ENCODE assay signal across 8 cellular contexts in genomic region chr2:201117735-201118094, GRCh38. TPM values are rescaled to one million over a fixed set of nuclear protein-coding genes. Genes with fewer than 3 reads are reported as not detected.
DNase-seq lines count a peak whose midpoint lies in the region; ATAC-seq and TF ChIP-seq lines count a peak whose summit lies in the region.
"Not testable (repeated sequence)": the region's sequence is repeated elsewhere in the genome, so short reads cannot be mapped to it uniquely, and the experiment has no call there.

No MANE protein-coding gene starts in this region.

- H3K4me1 Mint-ChIP-seq in HFFc6 (ENCODE audit: low read depth) (peaks cover 66% of the 10 kb centered on the region), nephron (peaks cover 10% of the 10 kb centered on the region)
- H3K4me1 Mint-ChIP-seq in stimulated activated naive CD8-positive, alpha-beta T cell treated with anti-CD3 and anti-CD28 coated beads, Interleukin-15, Interleukin-2, amounts not matched to agents 100 ng/mL and 50 ng/mL, for 24 hours (ENCODE audit: low read depth): peaks cover 56% of the 10 kb centered on the region

- not testable (repeated sequence) for H3K27me3 ChIP-seq in colonic mucosa; right cardiac atrium (ENCODE audit: control insufficient read depth, insufficient read depth)

- not testable (repeated sequence) for H3K36me3 ChIP-seq in colonic mucosa

- H3K4me1 ChIP-seq in colonic mucosa; right cardiac atrium (ENCODE audit: control insufficient read depth, insufficient read depth, low read length): not testable (repeated sequence)

- peaks cover 44% of the 10 kb centered on the region for H3K36me3 Mint-ChIP-seq in HFFc6 (ENCODE audit: low read depth)
- not testable (repeated sequence) for H3K36me3 Mint-ChIP-seq in nephron (ENCODE audit: low read depth)
- peaks cover 27% of the 10 kb centered on the region for H3K36me3 Mint-ChIP-seq in stimulated activated naive CD8-positive, alpha-beta T cell treated with anti-CD3 and anti-CD28 coated beads, Interleukin-15, Interleukin-2, amounts not matched to agents 100 ng/mL and 50 ng/mL, for 24 hours (ENCODE audit: low read depth)

- H3K4me3 ChIP-seq in AG09309 (ENCODE audit: control insufficient read depth, low read depth, low read length) (peak overlapping the region; percentile 82), colonic mucosa (peak overlapping the region; percentile 93), right cardiac atrium (ENCODE audit: low read length) (peak overlapping the region; percentile 77)

- H3K9ac ChIP-seq in colonic mucosa (ENCODE audit: low read depth in 2 of 2, low read length in 2 of 2): peak overlapping the region; percentile 95 to 99

- peak overlapping the region; percentile 94 for H3K4me3 Mint-ChIP-seq in HFFc6
- peak overlapping the region; percentile 89 to 96 (median 93) for H3K4me3 Mint-ChIP-seq in nephron
- peak overlapping the region; percentile 99 for H3K4me3 Mint-ChIP-seq in stimulated activated naive CD8-positive, alpha-beta T cell treated with anti-CD3 and anti-CD28 coated beads, Interleukin-15, Interleukin-2, amounts not matched to agents 100 ng/mL and 50 ng/mL, for 24 hours

- not testable (repeated sequence) for ATAC-seq in right cardiac atrium

- intact Hi-C loops in colonic mucosa (cut with DNase I): loop anchor here (5.0 kb wide), 2 partner anchors 35 to 45 kb away; partner anchors contain the start of genes HYCC2 and NDUFB3
- intact Hi-C loops in right cardiac atrium (cut with DNase I): loop anchor here in 3 of 4 donors (5.0 kb wide), 2 partner anchors 35 to 40 kb away; no protein-coding TSS in a partner anchor

- 14% methylated on average over 13 of the region's 13 CpGs for WGBS in right cardiac atrium

- not testable (repeated sequence) for DNase-seq in AG09309 (ENCODE audit: low read depth); HFFc6; colonic mucosa
- DNase-seq in T follicular helper cell (ENCODE audit: low read depth) (peak; percentile 38), right cardiac atrium (peak in 2 of 3 donors; percentile 61 to 62)
- peak; percentile 74 for DNase-seq in activated effector memory CD4-positive, alpha-beta T cell treated with anti-CD3 and anti-CD28 coated beads, Interleukin-2, amount 50 U/mL, for 16 hours

- not testable (repeated sequence) for H3K27me3 Mint-ChIP-seq in HFFc6 (ENCODE audit: insufficient read depth); nephron (ENCODE audit: low read depth); stimulated activated naive CD8-positive, alpha-beta T cell treated with anti-CD3 and anti-CD28 coated beads, Interleukin-15, Interleukin-2, amounts not matched to agents 100 ng/mL and 50 ng/mL, for 24 hours

- H3K9me3 ChIP-seq in colonic mucosa; right cardiac atrium (ENCODE audit: control insufficient read depth, low read length): not testable (repeated sequence)

- peak overlapping the region; percentile 93 for H3K27ac Mint-ChIP-seq in HFFc6
- H3K27ac Mint-ChIP-seq in nephron: peak overlapping the region; percentile 94 to 97 (median 94)
- H3K27ac Mint-ChIP-seq in stimulated activated naive CD8-positive, alpha-beta T cell treated with anti-CD3 and anti-CD28 coated beads, Interleukin-15, Interleukin-2, amounts not matched to agents 100 ng/mL and 50 ng/mL, for 24 hours: peak overlapping the region; percentile 99

- not testable (repeated sequence) for TF ChIP-seq CTCF in AG09309 (IDR thresholded peaks at IDR 0.05; ENCODE audit: control insufficient read depth, insufficient read depth, low read depth, low read length, missing control alignments); HFFc6 (IDR thresholded peaks at IDR 0.05); colonic mucosa (IDR thresholded peaks at IDR 0.05); nephron (IDR thresholded peaks at IDR 0.05; ENCODE audit: unreplicated experiment in 3 of 3)

- not testable (repeated sequence) for H3K9me3 Mint-ChIP-seq in HFFc6; nephron; stimulated activated naive CD8-positive, alpha-beta T cell treated with anti-CD3 and anti-CD28 coated beads, Interleukin-15, Interleukin-2, amounts not matched to agents 100 ng/mL and 50 ng/mL, for 24 hours

- peak overlapping the region; percentile 100 for H3K27ac ChIP-seq in colonic mucosa
- peak overlapping the region; percentile 97 for H3K27ac ChIP-seq in right cardiac atrium (ENCODE audit: low read length)

RNA-seq across cellular contexts. Expression of gene CFLAR, which starts 1.8 kb away (rescaled TPM):
- 10 to 100 TPM; 56.0 to 65.1 (median 59.1) TPM for total RNA-seq in HFFc6 (2021; fragmentation: NEBNext Ultra II Directional; extraction: Animal tissue kit (Norgen Biotek cat#: 25700))
- 100 to 1,000 TPM in 1 of 2 donors, 10 to 100 TPM in 1; 90.1 to 126 TPM for total RNA-seq in colonic mucosa
- 100 to 1,000 TPM; 232 to 310 (median 267) TPM for total RNA-seq in right cardiac atrium
- polyA plus RNA-seq in right cardiac atrium: 134 TPM

RNA-seq across cellular contexts. Expression of gene NDUFB3, which starts 45.9 kb away (rescaled TPM):
- 100 to 1,000 TPM; 132 to 167 (median 151) TPM for total RNA-seq in HFFc6 (2021; fragmentation: NEBNext Ultra II Directional; extraction: Animal tissue kit (Norgen Biotek cat#: 25700))
- total RNA-seq in colonic mucosa: 100 to 1,000 TPM; 159 to 199 TPM
- 100 to 1,000 TPM; 296 to 384 (median 313) TPM for total RNA-seq in right cardiac atrium
- 503 TPM for polyA plus RNA-seq in right cardiac atrium

RNA-seq across cellular contexts. Expression of gene HYCC2, which starts 46.2 kb away (rescaled TPM):
- 10 to 100 TPM; 12.1 to 17.6 (median 13.5) TPM for total RNA-seq in HFFc6 (2021; fragmentation: NEBNext Ultra II Directional; extraction: Animal tissue kit (Norgen Biotek cat#: 25700))
- total RNA-seq in colonic mucosa (10 to 100 TPM; 23.9 to 52.6 TPM), right cardiac atrium (10 to 100 TPM in 3 of 4 donors, 1 to 10 TPM in 1; 9.7 to 17.2 (median 13.4) TPM)
- 3.1 TPM for polyA plus RNA-seq in right cardiac atrium
